Comparison of ENCODE assay signal across 18 cellular contexts in genomic region chr1:117231748-117232373, GRCh38. TPM values are rescaled to one million over a fixed set of nuclear protein-coding genes. Genes with fewer than 3 reads are reported as not detected.
DNase-seq lines count a peak whose midpoint lies in the region; ATAC-seq and TF ChIP-seq lines count a peak whose summit lies in the region.
"Had no signal": no experiment of that assay in that cellular context is flagged by ENCODE, and none has a peak within 500 bp of the region (broad histone marks: within the 10 kb centered on the region; RNA-seq: fewer than 3 reads in every experiment).

No MANE protein-coding gene starts in this region.

- no peak overlapping the region for H3K4me3 ChIP-seq in stomach
- H3K4me3 ChIP-seq in mesendoderm (ENCODE audit: low read length): no peak overlapping the region
- H3K4me3 ChIP-seq: gastroesophageal sphincter, SJSA1 had no signal

- no peak overlapping the region for H4K5ac ChIP-seq in mesendoderm (ENCODE audit: low read length)

- no peak for TF ChIP-seq POLR2A in stomach (IDR thresholded peaks at IDR 0.05)
- no peak for TF ChIP-seq POLR2A in erythroblast (IDR thresholded peaks at IDR 0.05; ENCODE audit: low read length)

- H3K36me3 Mint-ChIP-seq in activated T-cell treated with anti-CD3 and anti-CD28 coated beads, Interleukin-2, amount 50 U/mL, for 72 hours (ENCODE audit: insufficient read depth in 2 of 2): no peaks in the 10 kb centered on the region
- H3K36me3 Mint-ChIP-seq: naive B cell had no signal

- H3K4me1 ChIP-seq in stomach: peaks cover 7 to 17% (median 12%) of the 10 kb centered on the region in 4 donors
- H3K4me1 ChIP-seq in mesendoderm (ENCODE audit: control insufficient read depth, low read depth, low read length): no peaks in the 10 kb centered on the region
- H3K4me1 ChIP-seq: SJSA1 had no signal

- peaks cover 9% of the 10 kb centered on the region for H3K27me3 Mint-ChIP-seq in activated T-cell treated with anti-CD3 and anti-CD28 coated beads, Interleukin-2, amount 50 U/mL, for 72 hours (ENCODE audit: low read depth)

- no peaks in the 10 kb centered on the region for H3K27me3 ChIP-seq in stomach
- H3K27me3 ChIP-seq in mesendoderm (ENCODE audit: insufficient read depth, low read length, poor library complexity): no peaks in the 10 kb centered on the region
- H3K27me3 ChIP-seq: gastroesophageal sphincter, SJSA1 had no signal

- no peaks in the 10 kb centered on the region for H3K79me1 ChIP-seq in mesendoderm (ENCODE audit: low read length)

- no peak overlapping the region for H2BK5ac ChIP-seq in mesendoderm (ENCODE audit: low read length)

- no peak for TF ChIP-seq CTCF in stomach (IDR thresholded peaks at IDR 0.05)

- ATAC-seq in left colon: peak; percentile 90
- no peak for ATAC-seq in activated T-cell treated with anti-CD3 and anti-CD28 coated beads, Interleukin-2, amount 50 U/mL, for 72 hours (replicated peaks in 1 of 2)
- ATAC-seq: activated CD8-positive, alpha-beta T cell treated with anti-CD3 and anti-CD28 coated beads, Interleukin-2, amount 10 ng/mL, durations not matched to agents 7 days and 5 days; gastroesophageal sphincter; stimulated activated naive CD8-positive, alpha-beta T cell treated with anti-CD3 and anti-CD28 coated beads, Interleukin-15, Interleukin-2, amounts not matched to agents 100 U/mL and 50 U/mL, for 24 hours had no signal

- H3K4me1 Mint-ChIP-seq in activated T-cell treated with anti-CD3 and anti-CD28 coated beads, Interleukin-2, amount 50 U/mL, for 72 hours (ENCODE audit: low read depth): no peaks in the 10 kb centered on the region
- H3K4me1 Mint-ChIP-seq: endodermal cell, naive B cell had no signal

- no peak overlapping the region for H3K4me3 Mint-ChIP-seq in activated T-cell treated with anti-CD3 and anti-CD28 coated beads, Interleukin-2, amount 50 U/mL, for 72 hours
- H3K4me3 Mint-ChIP-seq: activated CD8-positive, alpha-beta T cell treated with anti-CD3 and anti-CD28 coated beads, Interleukin-2, amount 10 ng/mL, durations not matched to agents 7 days and 5 days; CD4-positive, alpha-beta T cell; endodermal cell; naive B cell had no signal

- H3K9ac ChIP-seq in mesendoderm (ENCODE audit: low read length): no peak overlapping the region

- no peak overlapping the region for H3K4ac ChIP-seq in mesendoderm (ENCODE audit: low read depth, low read length)

- no peak overlapping the region for H3K23ac ChIP-seq in mesendoderm (ENCODE audit: low read length)

- H3K9me3 Mint-ChIP-seq in activated T-cell treated with anti-CD3 and anti-CD28 coated beads, Interleukin-2, amount 50 U/mL, for 72 hours: peaks cover 2 to 4% of the 10 kb centered on the region in 2 donors
- H3K9me3 Mint-ChIP-seq: CD4-positive, alpha-beta T cell; endodermal cell had no signal

- intact Hi-C loops in left colon (cut with DNase I, micrococcal nuclease) (no loop called here), stomach (cut with DNase I; ENCODE audit: low total_unique reads) (no loop called here)

- no peak overlapping the region for H2AK5ac ChIP-seq in mesendoderm (ENCODE audit: low read length)

- H3K18ac ChIP-seq in mesendoderm (ENCODE audit: low read length): no peak overlapping the region

- no peak overlapping the region for H4K8ac ChIP-seq in mesendoderm (ENCODE audit: low read depth, low read length)

- WGBS in stomach, 5 donors: 18 to 38% (median 21%) methylated on average over 4 of the region's 4 CpGs
- WGBS in mesendoderm (ENCODE audit: extremely low coverage, insufficient coverage, low lambda C conversion rate): no CpG with 5 or more reads among the region's 4 CpGs

- no peak overlapping the region for H2BK120ac ChIP-seq in mesendoderm (ENCODE audit: low read depth, low read length)

- H3K27ac Mint-ChIP-seq in activated T-cell treated with anti-CD3 and anti-CD28 coated beads, Interleukin-2, amount 50 U/mL, for 72 hours: no peak overlapping the region
- H3K27ac Mint-ChIP-seq: activated CD8-positive, alpha-beta T cell treated with anti-CD3 and anti-CD28 coated beads, Interleukin-2, amount 10 ng/mL, durations not matched to agents 7 days and 5 days; CD4-positive, alpha-beta T cell; endodermal cell; naive B cell had no signal

- no peak overlapping the region for H3K4me2 ChIP-seq in mesendoderm (ENCODE audit: low read length)

- DNase-seq in DMS153 (lab: John Stamatoyannopoulos, UW): peak; percentile 57
- no peak for DNase-seq in DMS153 treated with DMSO at 0.1 percent for 48 hours (lab: John Stamatoyannopoulos, UW; ENCODE audit: unreplicated experiment)
- DNase-seq in SKM-1 (lab: John Stamatoyannopoulos, UW; ENCODE audit: unreplicated experiment): peak; percentile 63
- peak in 1 of 2 donors; percentile 35 for DNase-seq in left colon
- DNase-seq in stomach: peak; percentile 64
- no peak for DNase-seq in activated T-cell treated with anti-CD3 and anti-CD28 coated beads, Interleukin-2, amount 50 U/mL, for 72 hours
- no peak for DNase-seq in erythroblast (lab: John Stamatoyannopoulos, UW)
- no peak for DNase-seq in mesendoderm
- DNase-seq: 8988T; activated CD8-positive, alpha-beta T cell treated with anti-CD3 and anti-CD28 coated beads, Interleukin-2, amount 10 ng/mL, durations not matched to agents 7 days and 5 days; CD4-positive, alpha-beta T cell; endodermal cell; naive B cell; NCI-H1694; stimulated activated naive CD8-positive, alpha-beta T cell treated with anti-CD3 and anti-CD28 coated beads, Interleukin-15, Interleukin-2, amounts not matched to agents 100 U/mL and 50 U/mL, for 24 hours had no signal

- no peaks in the 10 kb centered on the region for H3K79me2 ChIP-seq in mesendoderm (ENCODE audit: control insufficient read depth, insufficient read depth, low read length)

- peak overlapping the region; percentile 37 to 86 (median 59) for H3K27ac ChIP-seq in stomach
- H3K27ac ChIP-seq in mesendoderm (ENCODE audit: low read depth, low read length): no peak overlapping the region
- H3K27ac ChIP-seq: gastroesophageal sphincter, SJSA1 had no signal

- H3K9me3 ChIP-seq in stomach: no peaks in the 10 kb centered on the region
- H3K9me3 ChIP-seq: gastroesophageal sphincter, SJSA1 had no signal

- no peak overlapping the region for H2BK15ac ChIP-seq in mesendoderm (replicated peaks; ENCODE audit: low read depth)

- no peak overlapping the region for H3K56ac ChIP-seq in mesendoderm (ENCODE audit: low read length)

- TF ChIP-seq EP300 in stomach (IDR thresholded peaks at IDR 0.05): no peak

- no peaks in the 10 kb centered on the region for H3K36me3 ChIP-seq in stomach
- no peaks in the 10 kb centered on the region for H3K36me3 ChIP-seq in mesendoderm (ENCODE audit: control insufficient read depth, insufficient read depth, low read length)
- H3K36me3 ChIP-seq: gastroesophageal sphincter, SJSA1 had no signal

RNA-seq across cellular contexts. Expression of gene VTCN1, which starts 21.1 kb away (rescaled TPM):
- not detected for total RNA-seq in left colon
- 1 to 10 TPM in 1 of 5 donors, under 1 TPM in 1, not detected in 3; 0.73 to 3.2 TPM for total RNA-seq in stomach
- under 1 TPM in 2 of 3 donors, not detected in 1; 0.48 to 0.56 TPM for polyA plus RNA-seq in stomach
- total RNA-seq in activated T-cell treated with anti-CD3 and anti-CD28 coated beads, Interleukin-2, amount 50 U/mL, for 72 hours: not detected
- polyA plus RNA-seq in mesendoderm (2013, experiment 1 of 2): 0.07 TPM
- polyA plus RNA-seq in mesendoderm (2013, experiment 2 of 2): 0.03 TPM
- total RNA-seq: activated CD8-positive, alpha-beta T cell treated with anti-CD3 and anti-CD28 coated beads, Interleukin-2, amount 10 ng/mL, durations not matched to agents 7 days and 5 days; CD4-positive, alpha-beta T cell; endodermal cell; SJSA1 had no signal
- polyA plus RNA-seq: keratinocyte had no signal

Comparison
In these comparisons a context has a peak if more than half of its experiments do, and no peak if none do; other contexts are left out.
1. DNase-seq: peak in DMS153 (single experiment), SKM-1 (single experiment) and stomach (single experiment); none in DMS153 treated with DMSO at 0.1 percent for 48 hours (single experiment), activated T-cell treated with anti-CD3 and anti-CD28 coated beads, Interleukin-2, amount 50 U/mL, for 72 hours (0 of 2), erythroblast (0 of 2) and mesendoderm (single experiment).